Comparison of ENCODE assay signal across 1 cellular context in the genomic region with DNA sequence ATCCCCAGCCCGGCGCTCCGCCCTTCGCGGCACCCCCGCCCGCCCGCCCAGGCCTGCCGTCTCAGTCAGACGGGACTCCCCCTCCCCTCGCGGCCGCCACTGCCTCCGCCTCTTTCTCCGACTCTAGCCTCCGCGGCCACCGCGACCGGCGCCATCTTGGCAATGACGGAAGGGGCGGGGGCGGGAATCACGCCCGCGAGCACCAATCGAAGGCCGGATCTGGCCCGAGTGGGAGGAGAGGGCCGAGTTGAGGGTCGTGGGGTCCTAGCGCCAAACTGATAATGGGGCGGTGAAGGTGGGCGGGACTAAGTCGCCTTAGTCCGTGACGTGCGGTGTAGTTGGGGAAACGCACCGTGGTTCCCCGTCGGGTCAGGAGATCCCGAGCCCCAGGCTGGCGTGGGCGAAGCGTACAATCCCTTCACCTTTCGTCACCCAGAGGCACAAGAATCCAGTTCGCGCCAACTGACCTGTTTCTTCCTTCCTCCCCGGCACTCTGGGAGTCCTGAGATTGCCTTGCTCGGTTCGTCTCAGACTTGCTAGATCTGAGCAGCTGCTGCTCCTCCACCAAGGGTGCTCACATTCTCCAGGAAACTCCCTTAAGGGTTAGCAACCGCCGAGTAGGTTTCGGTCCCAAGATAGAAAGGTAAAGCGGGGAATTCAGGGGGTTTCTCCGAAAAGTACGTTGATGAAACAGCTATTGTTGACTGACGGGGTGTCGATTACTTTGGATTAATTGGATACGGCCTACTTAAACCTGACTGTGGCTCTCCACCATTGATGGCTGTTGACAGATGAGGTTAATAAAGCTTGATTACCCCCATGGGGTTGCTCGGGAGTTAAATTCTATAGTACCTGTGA.
TF ChIP-seq lines count a peak whose summit lies in the region.

A gene (minus strand): TSS at position 164 of the 858 bp plus-strand sequence. CDS start 35,843 bp downstream, outside the sequence.

TF ChIP-seq in HepG2, 621 proteins besides CTCF, POLR2A, EP300 and RAD21 (continued from another document and continues in another):
- TF ChIP-seq, protein P1, sequence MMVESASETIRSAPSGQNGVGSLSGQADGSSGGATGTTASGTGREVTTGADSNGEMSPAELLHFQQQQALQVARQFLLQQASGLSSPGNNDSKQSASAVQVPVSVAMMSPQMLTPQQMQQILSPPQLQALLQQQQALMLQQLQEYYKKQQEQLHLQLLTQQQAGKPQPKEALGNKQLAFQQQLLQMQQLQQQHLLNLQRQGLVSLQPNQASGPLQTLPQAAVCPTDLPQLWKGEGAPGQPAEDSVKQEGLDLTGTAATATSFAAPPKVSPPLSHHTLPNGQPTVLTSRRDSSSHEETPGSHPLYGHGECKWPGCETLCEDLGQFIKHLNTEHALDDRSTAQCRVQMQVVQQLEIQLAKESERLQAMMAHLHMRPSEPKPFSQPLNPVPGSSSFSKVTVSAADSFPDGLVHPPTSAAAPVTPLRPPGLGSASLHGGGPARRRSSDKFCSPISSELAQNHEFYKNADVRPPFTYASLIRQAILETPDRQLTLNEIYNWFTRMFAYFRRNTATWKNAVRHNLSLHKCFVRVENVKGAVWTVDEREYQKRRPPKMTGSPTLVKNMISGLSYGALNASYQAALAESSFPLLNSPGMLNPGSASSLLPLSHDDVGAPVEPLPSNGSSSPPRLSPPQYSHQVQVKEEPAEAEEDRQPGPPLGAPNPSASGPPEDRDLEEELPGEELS (CRISPR knock-in tag; IDR thresholded peaks at IDR 0.05) = peak; percentile 71; the same call in 1 of the 2 replicates
- TF ChIP-seq ZNF44 (CRISPR knock-in tag; IDR thresholded peaks at IDR 0.05) (0 out of 2 replicates have a peak, but pooled peaks have one; percentile 16), ZIK1 (CRISPR knock-in tag; IDR thresholded peaks at IDR 0.05; ENCODE audit: borderline replicate concordance, low read depth) (no peak), NR2C2 (CRISPR knock-in tag; IDR thresholded peaks at IDR 0.05; ENCODE audit: borderline replicate concordance) (peak; percentile 54), PITX1 (CRISPR knock-in tag; IDR thresholded peaks at IDR 0.05) (peak; percentile 66), ZNF724P (CRISPR knock-in tag; IDR thresholded peaks at IDR 0.05; ENCODE audit: borderline replicate concordance) (no peak), TEAD2 (CRISPR knock-in tag; IDR thresholded peaks at IDR 0.05) (no peak), SP4 (CRISPR knock-in tag; IDR thresholded peaks at IDR 0.05) (peak; percentile 99), SAP130 (CRISPR knock-in tag; IDR thresholded peaks at IDR 0.05; ENCODE audit: low read depth) (peak; percentile 88), ZNF224 (CRISPR knock-in tag; IDR thresholded peaks at IDR 0.05) (no peak), CREM (IDR thresholded peaks at IDR 0.05) (peak; percentile 85), CREM (CRISPR knock-in tag; IDR thresholded peaks at IDR 0.05) (peak; percentile 53; the same call in 1 of the 2 replicates), ZNF713 (CRISPR knock-in tag; IDR thresholded peaks at IDR 0.05) (peak; percentile 93; the same call in 1 of the 2 replicates), NCOA1 (CRISPR knock-in tag; IDR thresholded peaks at IDR 0.05) (no peak), GLI4 (CRISPR knock-in tag; IDR thresholded peaks at IDR 0.05; ENCODE audit: borderline replicate concordance) (peak; percentile 80; the same call in 1 of the 2 replicates), ZNF441 (CRISPR knock-in tag; IDR thresholded peaks at IDR 0.05; ENCODE audit: borderline replicate concordance) (no peak), GATA4 (IDR thresholded peaks at IDR 0.05; ENCODE audit: borderline replicate concordance, low read depth) (peak; percentile 45; the same call in 1 of the 2 replicates), ZNF577 (CRISPR knock-in tag; IDR thresholded peaks at IDR 0.05; ENCODE audit: borderline replicate concordance, low read depth) (no peak), SP2 (CRISPR knock-in tag; IDR thresholded peaks at IDR 0.05) (peak; percentile 90), ZSCAN30 (CRISPR knock-in tag; IDR thresholded peaks at IDR 0.05) (no peak), RFX5 (IDR thresholded peaks at IDR 0.05; ENCODE audit: low read depth, low read length) (peak; percentile 95), ZNF777 (CRISPR knock-in tag; IDR thresholded peaks at IDR 0.05) (peak; percentile 86), SP1 (IDR thresholded peaks at IDR 0.05) (0 out of 2 replicates have a peak, but pooled peaks have one; percentile 7), SP1 (CRISPR knock-in tag; IDR thresholded peaks at IDR 0.05) (peak; percentile 98), TBL1XR1 (IDR thresholded peaks at IDR 0.05; ENCODE audit: borderline replicate concordance, low read length, partially characterized antibody) (peak; percentile 25), FOSL2 (CRISPR knock-in tag; IDR thresholded peaks at IDR 0.05) (peak; percentile 65), TBX2 (CRISPR knock-in tag; IDR thresholded peaks at IDR 0.05; ENCODE audit: borderline replicate concordance) (peak; percentile 83), ZNF3 (CRISPR knock-in tag; IDR thresholded peaks at IDR 0.05) (no peak)
- TF ChIP-seq, protein P2, sequence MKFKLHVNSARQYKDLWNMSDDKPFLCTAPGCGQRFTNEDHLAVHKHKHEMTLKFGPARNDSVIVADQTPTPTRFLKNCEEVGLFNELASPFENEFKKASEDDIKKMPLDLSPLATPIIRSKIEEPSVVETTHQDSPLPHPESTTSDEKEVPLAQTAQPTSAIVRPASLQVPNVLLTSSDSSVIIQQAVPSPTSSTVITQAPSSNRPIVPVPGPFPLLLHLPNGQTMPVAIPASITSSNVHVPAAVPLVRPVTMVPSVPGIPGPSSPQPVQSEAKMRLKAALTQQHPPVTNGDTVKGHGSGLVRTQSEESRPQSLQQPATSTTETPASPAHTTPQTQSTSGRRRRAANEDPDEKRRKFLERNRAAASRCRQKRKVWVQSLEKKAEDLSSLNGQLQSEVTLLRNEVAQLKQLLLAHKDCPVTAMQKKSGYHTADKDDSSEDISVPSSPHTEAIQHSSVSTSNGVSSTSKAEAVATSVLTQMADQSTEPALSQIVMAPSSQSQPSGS (CRISPR knock-in tag; IDR thresholded peaks at IDR 0.05) = peak; percentile 71
- TF ChIP-seq, protein P3, sequence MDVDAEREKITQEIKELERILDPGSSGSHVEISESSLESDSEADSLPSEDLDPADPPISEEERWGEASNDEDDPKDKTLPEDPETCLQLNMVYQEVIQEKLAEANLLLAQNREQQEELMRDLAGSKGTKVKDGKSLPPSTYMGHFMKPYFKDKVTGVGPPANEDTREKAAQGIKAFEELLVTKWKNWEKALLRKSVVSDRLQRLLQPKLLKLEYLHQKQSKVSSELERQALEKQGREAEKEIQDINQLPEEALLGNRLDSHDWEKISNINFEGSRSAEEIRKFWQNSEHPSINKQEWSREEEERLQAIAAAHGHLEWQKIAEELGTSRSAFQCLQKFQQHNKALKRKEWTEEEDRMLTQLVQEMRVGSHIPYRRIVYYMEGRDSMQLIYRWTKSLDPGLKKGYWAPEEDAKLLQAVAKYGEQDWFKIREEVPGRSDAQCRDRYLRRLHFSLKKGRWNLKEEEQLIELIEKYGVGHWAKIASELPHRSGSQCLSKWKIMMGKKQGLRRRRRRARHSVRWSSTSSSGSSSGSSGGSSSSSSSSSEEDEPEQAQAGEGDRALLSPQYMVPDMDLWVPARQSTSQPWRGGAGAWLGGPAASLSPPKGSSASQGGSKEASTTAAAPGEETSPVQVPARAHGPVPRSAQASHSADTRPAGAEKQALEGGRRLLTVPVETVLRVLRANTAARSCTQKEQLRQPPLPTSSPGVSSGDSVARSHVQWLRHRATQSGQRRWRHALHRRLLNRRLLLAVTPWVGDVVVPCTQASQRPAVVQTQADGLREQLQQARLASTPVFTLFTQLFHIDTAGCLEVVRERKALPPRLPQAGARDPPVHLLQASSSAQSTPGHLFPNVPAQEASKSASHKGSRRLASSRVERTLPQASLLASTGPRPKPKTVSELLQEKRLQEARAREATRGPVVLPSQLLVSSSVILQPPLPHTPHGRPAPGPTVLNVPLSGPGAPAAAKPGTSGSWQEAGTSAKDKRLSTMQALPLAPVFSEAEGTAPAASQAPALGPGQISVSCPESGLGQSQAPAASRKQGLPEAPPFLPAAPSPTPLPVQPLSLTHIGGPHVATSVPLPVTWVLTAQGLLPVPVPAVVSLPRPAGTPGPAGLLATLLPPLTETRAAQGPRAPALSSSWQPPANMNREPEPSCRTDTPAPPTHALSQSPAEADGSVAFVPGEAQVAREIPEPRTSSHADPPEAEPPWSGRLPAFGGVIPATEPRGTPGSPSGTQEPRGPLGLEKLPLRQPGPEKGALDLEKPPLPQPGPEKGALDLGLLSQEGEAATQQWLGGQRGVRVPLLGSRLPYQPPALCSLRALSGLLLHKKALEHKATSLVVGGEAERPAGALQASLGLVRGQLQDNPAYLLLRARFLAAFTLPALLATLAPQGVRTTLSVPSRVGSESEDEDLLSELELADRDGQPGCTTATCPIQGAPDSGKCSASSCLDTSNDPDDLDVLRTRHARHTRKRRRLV (CRISPR knock-in tag; IDR thresholded peaks at IDR 0.05) = peak; percentile 60; the same call in 1 of the 2 replicates
- TF ChIP-seq, protein P4, sequence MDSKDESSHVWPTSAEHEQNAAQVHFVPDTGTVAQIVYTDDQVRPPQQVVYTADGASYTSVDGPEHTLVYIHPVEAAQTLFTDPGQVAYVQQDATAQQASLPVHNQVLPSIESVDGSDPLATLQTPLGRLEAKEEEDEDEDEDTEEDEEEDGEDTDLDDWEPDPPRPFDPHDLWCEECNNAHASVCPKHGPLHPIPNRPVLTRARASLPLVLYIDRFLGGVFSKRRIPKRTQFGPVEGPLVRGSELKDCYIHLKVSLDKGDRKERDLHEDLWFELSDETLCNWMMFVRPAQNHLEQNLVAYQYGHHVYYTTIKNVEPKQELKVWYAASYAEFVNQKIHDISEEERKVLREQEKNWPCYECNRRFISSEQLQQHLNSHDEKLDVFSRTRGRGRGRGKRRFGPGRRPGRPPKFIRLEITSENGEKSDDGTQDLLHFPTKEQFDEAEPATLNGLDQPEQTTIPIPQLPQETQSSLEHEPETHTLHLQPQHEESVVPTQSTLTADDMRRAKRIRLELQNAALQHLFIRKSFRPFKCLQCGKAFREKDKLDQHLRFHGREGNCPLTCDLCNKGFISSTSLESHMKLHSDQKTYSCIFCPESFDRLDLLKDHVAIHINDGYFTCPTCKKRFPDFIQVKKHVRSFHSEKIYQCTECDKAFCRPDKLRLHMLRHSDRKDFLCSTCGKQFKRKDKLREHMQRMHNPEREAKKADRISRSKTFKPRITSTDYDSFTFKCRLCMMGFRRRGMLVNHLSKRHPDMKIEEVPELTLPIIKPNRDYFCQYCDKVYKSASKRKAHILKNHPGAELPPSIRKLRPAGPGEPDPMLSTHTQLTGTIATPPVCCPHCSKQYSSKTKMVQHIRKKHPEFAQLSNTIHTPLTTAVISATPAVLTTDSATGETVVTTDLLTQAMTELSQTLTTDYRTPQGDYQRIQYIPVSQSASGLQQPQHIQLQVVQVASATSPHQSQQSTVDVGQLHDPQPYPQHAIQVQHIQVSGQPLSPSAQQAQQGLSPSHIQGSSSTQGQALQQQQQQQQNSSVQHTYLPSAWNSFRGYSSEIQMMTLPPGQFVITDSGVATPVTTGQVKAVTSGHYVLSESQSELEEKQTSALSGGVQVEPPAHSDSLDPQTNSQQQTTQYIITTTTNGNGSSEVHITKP (CRISPR knock-in tag; IDR thresholded peaks at IDR 0.05; ENCODE audit: low read depth) = peak; percentile 63; the same call in 1 of the 2 replicates
- TF ChIP-seq, protein P5, sequence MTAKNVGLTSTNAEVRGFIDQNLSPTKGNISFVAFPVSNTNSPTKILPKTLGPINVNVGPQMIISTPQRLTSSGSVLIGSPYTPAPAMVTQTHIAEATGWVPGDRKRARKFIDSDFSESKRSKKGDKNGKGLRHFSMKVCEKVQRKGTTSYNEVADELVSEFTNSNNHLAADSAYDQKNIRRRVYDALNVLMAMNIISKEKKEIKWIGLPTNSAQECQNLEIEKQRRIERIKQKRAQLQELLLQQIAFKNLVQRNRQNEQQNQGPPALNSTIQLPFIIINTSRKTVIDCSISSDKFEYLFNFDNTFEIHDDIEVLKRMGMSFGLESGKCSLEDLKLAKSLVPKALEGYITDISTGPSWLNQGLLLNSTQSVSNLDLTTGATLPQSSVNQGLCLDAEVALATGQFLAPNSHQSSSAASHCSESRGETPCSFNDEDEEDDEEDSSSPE (CRISPR knock-in tag; IDR thresholded peaks at IDR 0.05) = peak; percentile 72
- TF ChIP-seq, protein P6, sequence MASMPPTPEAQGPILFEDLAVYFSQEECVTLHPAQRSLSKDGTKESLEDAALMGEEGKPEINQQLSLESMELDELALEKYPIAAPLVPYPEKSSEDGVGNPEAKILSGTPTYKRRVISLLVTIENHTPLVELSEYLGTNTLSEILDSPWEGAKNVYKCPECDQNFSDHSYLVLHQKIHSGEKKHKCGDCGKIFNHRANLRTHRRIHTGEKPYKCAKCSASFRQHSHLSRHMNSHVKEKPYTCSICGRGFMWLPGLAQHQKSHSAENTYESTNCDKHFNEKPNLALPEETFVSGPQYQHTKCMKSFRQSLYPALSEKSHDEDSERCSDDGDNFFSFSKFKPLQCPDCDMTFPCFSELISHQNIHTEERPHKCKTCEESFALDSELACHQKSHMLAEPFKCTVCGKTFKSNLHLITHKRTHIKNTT (CRISPR knock-in tag; IDR thresholded peaks at IDR 0.05) = no peak
- TF ChIP-seq, protein P7, sequence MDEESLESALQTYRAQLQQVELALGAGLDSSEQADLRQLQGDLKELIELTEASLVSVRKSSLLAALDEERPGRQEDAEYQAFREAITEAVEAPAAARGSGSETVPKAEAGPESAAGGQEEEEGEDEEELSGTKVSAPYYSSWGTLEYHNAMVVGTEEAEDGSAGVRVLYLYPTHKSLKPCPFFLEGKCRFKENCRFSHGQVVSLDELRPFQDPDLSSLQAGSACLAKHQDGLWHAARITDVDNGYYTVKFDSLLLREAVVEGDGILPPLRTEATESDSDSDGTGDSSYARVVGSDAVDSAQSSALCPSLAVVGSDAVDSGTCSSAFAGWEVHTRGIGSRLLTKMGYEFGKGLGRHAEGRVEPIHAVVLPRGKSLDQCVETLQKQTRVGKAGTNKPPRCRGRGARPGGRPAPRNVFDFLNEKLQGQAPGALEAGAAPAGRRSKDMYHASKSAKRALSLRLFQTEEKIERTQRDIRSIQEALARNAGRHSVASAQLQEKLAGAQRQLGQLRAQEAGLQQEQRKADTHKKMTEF (CRISPR knock-in tag; IDR thresholded peaks at IDR 0.05) = peak; percentile 73
- TF ChIP-seq, protein P8, sequence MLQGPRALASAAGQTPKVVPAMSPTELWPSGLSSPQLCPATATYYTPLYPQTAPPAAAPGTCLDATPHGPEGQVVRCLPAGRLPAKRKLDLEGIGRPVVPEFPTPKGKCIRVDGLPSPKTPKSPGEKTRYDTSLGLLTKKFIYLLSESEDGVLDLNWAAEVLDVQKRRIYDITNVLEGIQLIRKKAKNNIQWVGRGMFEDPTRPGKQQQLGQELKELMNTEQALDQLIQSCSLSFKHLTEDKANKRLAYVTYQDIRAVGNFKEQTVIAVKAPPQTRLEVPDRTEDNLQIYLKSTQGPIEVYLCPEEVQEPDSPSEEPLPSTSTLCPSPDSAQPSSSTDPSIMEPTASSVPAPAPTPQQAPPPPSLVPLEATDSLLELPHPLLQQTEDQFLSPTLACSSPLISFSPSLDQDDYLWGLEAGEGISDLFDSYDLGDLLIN (CRISPR knock-in tag; IDR thresholded peaks at IDR 0.05; ENCODE audit: borderline replicate concordance) = 0 out of 2 replicates have a peak, but pooled peaks have one; percentile 74
- TF ChIP-seq, protein P9, sequence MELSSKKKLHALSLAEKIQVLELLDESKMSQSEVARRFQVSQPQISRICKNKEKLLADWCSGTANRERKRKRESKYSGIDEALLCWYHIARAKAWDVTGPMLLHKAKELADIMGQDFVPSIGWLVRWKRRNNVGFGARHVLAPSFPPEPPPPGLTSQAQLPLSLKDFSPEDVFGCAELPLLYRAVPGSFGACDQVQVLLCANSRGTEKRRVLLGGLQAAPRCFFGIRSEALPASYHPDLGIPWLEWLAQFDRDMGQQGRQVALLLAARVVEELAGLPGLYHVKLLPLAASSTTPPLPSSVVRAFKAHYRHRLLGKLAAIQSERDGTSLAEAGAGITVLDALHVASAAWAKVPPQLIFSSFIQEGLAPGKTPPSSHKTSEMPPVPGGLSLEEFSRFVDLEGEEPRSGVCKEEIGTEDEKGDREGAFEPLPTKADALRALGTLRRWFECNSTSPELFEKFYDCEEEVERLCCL (CRISPR knock-in tag; IDR thresholded peaks at IDR 0.05; ENCODE audit: borderline replicate concordance) = 0 out of 2 replicates have a peak, but pooled peaks have one; percentile 71
